10 cellular contexts compared by ENCODE assay signal in the genomic region with DNA sequence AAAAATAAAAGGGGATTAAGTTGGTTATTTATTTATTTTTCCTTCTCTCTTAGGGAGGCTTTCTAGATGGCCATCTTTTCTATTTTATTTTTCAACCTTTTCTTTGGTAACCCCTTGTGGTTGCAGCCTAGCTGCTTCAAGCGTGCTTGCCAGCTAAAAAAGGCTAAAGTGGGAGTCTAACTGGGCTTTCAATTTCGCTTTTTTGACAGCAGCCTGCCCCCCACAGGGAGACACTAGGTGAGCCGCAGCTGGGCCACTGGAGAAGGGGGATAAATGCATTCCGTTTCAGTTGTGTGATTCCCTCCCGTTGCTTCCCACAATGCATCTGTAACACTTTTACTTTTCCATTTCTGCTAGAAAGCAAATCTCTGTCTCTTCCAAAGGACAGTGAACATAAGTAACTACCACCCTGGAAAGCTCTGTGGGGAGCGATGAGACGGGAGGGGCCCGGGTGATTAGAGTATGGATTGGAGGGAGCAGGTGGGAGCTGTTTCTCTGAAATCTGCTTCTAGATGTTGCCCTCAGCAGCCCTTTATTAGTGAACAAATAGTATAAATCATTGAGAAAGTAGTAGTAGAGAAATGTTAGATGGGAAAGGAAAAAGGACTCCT.
A peak's percentile ranks its signal among the peaks of the same experiment; 100 is the strongest.
DNase-seq lines count a peak whose midpoint lies in the region; ATAC-seq and TF ChIP-seq lines count a peak whose summit lies in the region.
"Had no signal": no experiment of that assay in that cellular context is flagged by ENCODE, and none has a peak within 500 bp of the region (broad histone marks: within the 10 kb centered on the region; RNA-seq: fewer than 3 reads in every experiment).

No MANE protein-coding gene starts in this region.

- no peak for TF ChIP-seq POLR2A in prostate gland (IDR thresholded peaks at IDR 0.05)

- H3K9me3 Mint-ChIP-seq in activated CD4-positive, alpha-beta memory T cell treated with anti-CD3 and anti-CD28 coated beads, Interleukin-2, amount 10 ng/mL, durations not matched to agents 7 days and 5 days, result no peaks in the 10 kb centered on the region
- H3K9me3 Mint-ChIP-seq: activated B cell treated with CpG ODN at 0.5 μM for 24 hours, memory B cell had no signal

- H3K4me1 ChIP-seq in mammary epithelial cell (ENCODE audit: insufficient read depth, low read length) (peaks cover 11% of the 10 kb centered on the region), prostate gland (replicated peaks) (peaks cover 4% of the 10 kb centered on the region)

- intact Hi-C loops in mammary epithelial cell (cut with micrococcal nuclease) (loop anchor here (5.0 kb wide), 1 partner anchor 159 kb away; no protein-coding TSS in a partner anchor), sciatic nerve (cut with DNase I) (no loop called here), prostate gland (cut with DNase I) (no loop called here)

- no peaks in the 10 kb centered on the region for H4K20me1 ChIP-seq in mammary epithelial cell (ENCODE audit: insufficient read depth, low read length)

- no peaks in the 10 kb centered on the region for H3K79me2 ChIP-seq in mammary epithelial cell (ENCODE audit: insufficient read depth, low read length)

- H3K27me3 ChIP-seq in mammary epithelial cell (ENCODE audit: insufficient read depth, low read length), result no peaks in the 10 kb centered on the region
- no peaks in the 10 kb centered on the region for H3K27me3 ChIP-seq in prostate gland (replicated peaks; ENCODE audit: insufficient read depth)

- ATAC-seq in HG03095 (IDR thresholded peaks at IDR 0.05; ENCODE audit: unreplicated experiment), result peak; percentile 49
- peak; percentile 80 for ATAC-seq in sciatic nerve

- H3K4me2 ChIP-seq in mammary epithelial cell (ENCODE audit: insufficient read depth, low read depth, low read length), result no peak overlapping the region

- CTCF ChIA-PET in mammary epithelial cell (lab: Charles Lee; ENCODE audit: low non-redundant PET), result no interaction called here
- CTCF ChIA-PET in activated CD4-positive, alpha-beta memory T cell treated with anti-CD3 and anti-CD28 coated beads, Interleukin-2, amount 10 ng/mL, durations not matched to agents 7 days and 5 days (lab: Charles Lee), result no interaction called here

- DNase-seq in NCI-H524 (lab: John Stamatoyannopoulos, UW) (peak; percentile 35 to 54), NCI-H524 treated with DMSO at 0.1 percent for 48 hours (lab: John Stamatoyannopoulos, UW) (no peak), mammary epithelial cell (no peak), sciatic nerve (ENCODE audit: low spot score) (no peak), prostate gland (ENCODE audit: low spot score) (no peak), HuH-7.5 (ENCODE audit: low spot score) (no peak)
- DNase-seq in activated CD4-positive, alpha-beta memory T cell treated with anti-CD3 and anti-CD28 coated beads, Interleukin-2, amount 10 ng/mL, durations not matched to agents 7 days and 5 days, result no peak
- DNase-seq: activated B cell treated with CpG ODN at 0.5 μM for 24 hours had no signal

- no peaks in the 10 kb centered on the region for H3K4me1 Mint-ChIP-seq in activated CD4-positive, alpha-beta memory T cell treated with anti-CD3 and anti-CD28 coated beads, Interleukin-2, amount 10 ng/mL, durations not matched to agents 7 days and 5 days

- no peak overlapping the region for H3K4me3 Mint-ChIP-seq in activated CD4-positive, alpha-beta memory T cell treated with anti-CD3 and anti-CD28 coated beads, Interleukin-2, amount 10 ng/mL, durations not matched to agents 7 days and 5 days
- H3K4me3 Mint-ChIP-seq: activated B cell treated with CpG ODN at 0.5 μM for 24 hours, memory B cell had no signal

- H3K36me3 Mint-ChIP-seq in activated CD4-positive, alpha-beta memory T cell treated with anti-CD3 and anti-CD28 coated beads, Interleukin-2, amount 10 ng/mL, durations not matched to agents 7 days and 5 days (ENCODE audit: low read depth), result no peaks in the 10 kb centered on the region
- H3K36me3 Mint-ChIP-seq: memory B cell had no signal

- no peak overlapping the region for H3K27ac Mint-ChIP-seq in activated CD4-positive, alpha-beta memory T cell treated with anti-CD3 and anti-CD28 coated beads, Interleukin-2, amount 10 ng/mL, durations not matched to agents 7 days and 5 days
- H3K27ac Mint-ChIP-seq: activated B cell treated with CpG ODN at 0.5 μM for 24 hours, memory B cell had no signal

- H3K9me3 ChIP-seq in mammary epithelial cell (replicated peaks; ENCODE audit: insufficient read depth, low read length) (no peaks in the 10 kb centered on the region), prostate gland (no peaks in the 10 kb centered on the region)

- dilution Hi-C loops in mammary epithelial cell (cut with HindIII; ENCODE audit: low sequenced_read_pairs), result no loop called here

- no TSS peak for BruUV-seq in mammary epithelial cell (replicated peaks; lab: Mats Ljungman, UMichigan)

- no peak overlapping the region for H3K27ac ChIP-seq in mammary epithelial cell (ENCODE audit: insufficient read depth, low read depth, low read length)
- no peak overlapping the region for H3K27ac ChIP-seq in prostate gland

- H3K36me3 ChIP-seq in mammary epithelial cell (ENCODE audit: insufficient read depth, low read length) (no peaks in the 10 kb centered on the region), prostate gland (no peaks in the 10 kb centered on the region)

- peaks cover 11% of the 10 kb centered on the region for H3K27me3 Mint-ChIP-seq in activated CD4-positive, alpha-beta memory T cell treated with anti-CD3 and anti-CD28 coated beads, Interleukin-2, amount 10 ng/mL, durations not matched to agents 7 days and 5 days

- POLR2A ChIA-PET in activated CD4-positive, alpha-beta memory T cell treated with anti-CD3 and anti-CD28 coated beads, Interleukin-2, amount 10 ng/mL, durations not matched to agents 7 days and 5 days (lab: Charles Lee), result no interaction called here

- peak overlapping the region; percentile 62 for H2AFZ ChIP-seq in mammary epithelial cell (ENCODE audit: low read depth, low read length)

- no peak overlapping the region for H3K9ac ChIP-seq in mammary epithelial cell (ENCODE audit: insufficient read depth, low read length)

- H3K4me3 ChIP-seq in mammary epithelial cell (replicated peaks in 1 of 3; ENCODE audit: insufficient read depth in 1 of 3, low read depth in 2 of 3, low read length in 3 of 3) (no peak overlapping the region), prostate gland (no peak overlapping the region)

- TF ChIP-seq CTCF in mammary epithelial cell (conservative IDR thresholded peaks at IDR 0.05 in 1 of 2, IDR thresholded peaks at IDR 0.05 in 1 of 2; ENCODE audit: extremely low read depth in 1 of 2, insufficient read depth in 1 of 2, low read depth in 1 of 2, low read length in 2 of 2), result peak in 1 of 2 donors; percentile 14
- TF ChIP-seq CTCF in prostate gland (IDR thresholded peaks at IDR 0.05), result no peak

- in situ Hi-C loops in mammary epithelial cell (cut with MboI; ENCODE audit: low sequenced_read_pairs in 2 of 2), result no loop called here

- WGBS in mammary epithelial cell (ENCODE audit: low coverage, missing lambda C conversion rate), result 41% methylated on average over 8 of the region's 8 CpGs
- 54% methylated on average over 8 of the region's 8 CpGs for WGBS in prostate gland

Comparison
In these comparisons a context has a peak if more than half of its experiments do, and no peak if none do; other contexts are left out.
1. DNase-seq: peak in NCI-H524 (2 of 2); none in NCI-H524 treated with DMSO at 0.1 percent for 48 hours (single experiment), mammary epithelial cell (single experiment), sciatic nerve (single experiment), prostate gland (single experiment), HuH-7.5 (single experiment) and activated CD4-positive, alpha-beta memory T cell treated with anti-CD3 and anti-CD28 coated beads, Interleukin-2, amount 10 ng/mL, durations not matched to agents 7 days and 5 days (single experiment).